11 cellular contexts compared by ENCODE assay signal in genomic region chr4:25928956-25929336, GRCh38. TPM values are rescaled to one million over a fixed set of nuclear protein-coding genes. Genes with fewer than 3 reads are reported as not detected.
DNase-seq lines count a peak whose midpoint lies in the region; ATAC-seq and TF ChIP-seq lines count a peak whose summit lies in the region.
"Had no signal": no experiment of that assay in that cellular context is flagged by ENCODE, and none has a peak within 500 bp of the region (broad histone marks: within the 10 kb centered on the region; RNA-seq: fewer than 3 reads in every experiment).

No MANE protein-coding gene starts in this region.

- H3K4me3 ChIP-seq in tibial nerve = peak overlapping the region in 1 of 4 donors; percentile 20

- peaks cover 70% of the 10 kb centered on the region for H3K4me1 Mint-ChIP-seq in brain
- H3K4me1 Mint-ChIP-seq: activated B cell treated with CpG ODN at 0.5 μM for 24 hours had no signal

- WGBS in tibial nerve, 2 donors = 11 to 27% methylated on average over 3 of the region's 3 CpGs

- TF ChIP-seq CTCF in brain (conservative IDR thresholded peaks at IDR 0.05) (no peak), tibial nerve (IDR thresholded peaks at IDR 0.05) (no peak)

- no peak for ATAC-seq in stimulated activated naive CD8-positive, alpha-beta T cell treated with anti-CD3 and anti-CD28 coated beads, Interleukin-15, Interleukin-2, amounts not matched to agents 100 U/mL and 50 U/mL, for 24 hours
- no peak for ATAC-seq in HG03095 (IDR thresholded peaks at IDR 0.05; ENCODE audit: unreplicated experiment)

- TF ChIP-seq POLR2A in tibial nerve (IDR thresholded peaks at IDR 0.05) = no peak

- TF ChIP-seq EP300 in tibial nerve (IDR thresholded peaks at IDR 0.05) = peak; percentile 30 to 66

- no peaks in the 10 kb centered on the region for H3K27me3 Mint-ChIP-seq in brain
- H3K27me3 Mint-ChIP-seq: activated B cell treated with CpG ODN at 0.5 μM for 24 hours; activated naive CD8-positive, alpha-beta T cell had no signal

- H3K4me1 ChIP-seq in tibial nerve = peaks cover 0 to 38% (median 13%) of the 10 kb centered on the region in 4 donors

- no peaks in the 10 kb centered on the region for H3K36me3 ChIP-seq in tibial nerve

- peak overlapping the region in 4 of 5 experiments; percentile 76 to 84 (median 78) for H3K27ac Mint-ChIP-seq in brain
- H3K27ac Mint-ChIP-seq: activated B cell treated with CpG ODN at 0.5 μM for 24 hours; activated naive CD8-positive, alpha-beta T cell had no signal

- peaks cover 3% of the 10 kb centered on the region for H3K36me3 Mint-ChIP-seq in brain
- H3K36me3 Mint-ChIP-seq: activated naive CD8-positive, alpha-beta T cell had no signal

- peak overlapping the region in 4 of 5 experiments; percentile 70 to 77 (median 74) for H3K4me3 Mint-ChIP-seq in brain
- H3K4me3 Mint-ChIP-seq: activated B cell treated with CpG ODN at 0.5 μM for 24 hours; activated naive CD8-positive, alpha-beta T cell had no signal

- H3K27ac ChIP-seq in tibial nerve = peak overlapping the region in 3 of 4 donors; percentile 5 to 81 (median 80)

- DNase-seq in NCI-H2196 (lab: John Stamatoyannopoulos, UW; ENCODE audit: unreplicated experiment) (peak; percentile 67), NCI-H2196 treated with DMSO at 0.1 percent for 48 hours (lab: John Stamatoyannopoulos, UW; ENCODE audit: unreplicated experiment) (no peak), iris pigment epithelial cell (ENCODE audit: low read depth) (peak; percentile 70), tibial nerve (ENCODE audit: low spot score in 2 of 2) (no peak), GM19238 (ENCODE audit: insufficient read length, low spot score) (no peak)
- DNase-seq in stimulated activated naive CD8-positive, alpha-beta T cell treated with anti-CD3 and anti-CD28 coated beads, Interleukin-15, Interleukin-2, amounts not matched to agents 100 U/mL and 50 U/mL, for 24 hours = no peak
- DNase-seq: activated B cell treated with CpG ODN at 0.5 μM for 24 hours; stimulated activated CD4-positive, alpha-beta T cell treated with anti-CD3 and anti-CD28 coated beads, Interleukin-4, amount 100 ng/mL, for 24 hours had no signal

- no peaks in the 10 kb centered on the region for H3K9me3 ChIP-seq in tibial nerve

- no peaks in the 10 kb centered on the region for H3K27me3 ChIP-seq in tibial nerve

- H3K9me3 Mint-ChIP-seq in brain = peaks cover 0 to 2% (median 0%) of the 10 kb centered on the region in 5 experiments
- H3K9me3 Mint-ChIP-seq: activated B cell treated with CpG ODN at 0.5 μM for 24 hours had no signal

RNA-seq across cellular contexts. Expression of gene SMIM20, which starts 14.9 kb away (rescaled TPM):
- 32.5 TPM for polyA plus RNA-seq in brain (ENCODE audit: insufficient read depth, low read depth, low replicate concordance)
- total RNA-seq in tibial nerve = 10 to 100 TPM; 14.7 to 31.0 (median 20.9) TPM

Comparison
In these comparisons a context has a peak if more than half of its experiments do, and no peak if none do; other contexts are left out.
1. DNase-seq: peak in NCI-H2196 (single experiment) and iris pigment epithelial cell (single experiment); none in NCI-H2196 treated with DMSO at 0.1 percent for 48 hours (single experiment), tibial nerve (0 of 2), stimulated activated naive CD8-positive, alpha-beta T cell treated with anti-CD3 and anti-CD28 coated beads, Interleukin-15, Interleukin-2, amounts not matched to agents 100 U/mL and 50 U/mL, for 24 hours (single experiment) and GM19238 (single experiment).